In genomic region chr3:191338177-191338488, GRCh38 we compare ENCODE assay signal across 16 cellular contexts. TPM values are rescaled to one million over a fixed set of nuclear protein-coding genes. Genes with fewer than 3 reads are reported as not detected.
DNase-seq lines count a peak whose midpoint lies in the region; ATAC-seq, FAIRE-seq and TF ChIP-seq lines count a peak whose summit lies in the region.
"Had no signal": no experiment of that assay in that cellular context is flagged by ENCODE, and none has a peak within 500 bp of the region (broad histone marks: within the 10 kb centered on the region; RNA-seq: fewer than 3 reads in every experiment).

No MANE protein-coding gene starts in this region.

- H3K9me3 Mint-ChIP-seq in astrocyte (ENCODE audit: unreplicated experiment) = no peaks in the 10 kb centered on the region
- H3K9me3 Mint-ChIP-seq: CD8-positive, alpha-beta T cell had no signal

- H3K4me2 ChIP-seq in GM23248 (ENCODE audit: unreplicated experiment) (peak overlapping the region; percentile 39), astrocyte (ENCODE audit: low read length) (peak overlapping the region; percentile 30), skeletal muscle satellite cell (ENCODE audit: low read length) (peak overlapping the region; percentile 55)

- peaks cover 83% of the 10 kb centered on the region for H3K4me1 ChIP-seq in ACC112 (ENCODE audit: control insufficient read depth, insufficient read depth, low read length, unreplicated experiment)
- peaks cover 62% of the 10 kb centered on the region for H3K4me1 ChIP-seq in GM23248 (ENCODE audit: insufficient read depth)
- peaks cover 27% of the 10 kb centered on the region for H3K4me1 ChIP-seq in astrocyte (ENCODE audit: insufficient read depth, low read length)
- H3K4me1 ChIP-seq in skeletal muscle satellite cell (ENCODE audit: control insufficient read depth, insufficient read depth, low read length) = peaks cover 75% of the 10 kb centered on the region

- H3K9me2 ChIP-seq in GM23248 (ENCODE audit: insufficient read depth) = no peaks in the 10 kb centered on the region; the same call in 1 of the 2 replicates

- H3K4me1 Mint-ChIP-seq in astrocyte (ENCODE audit: low read depth, unreplicated experiment) = peaks cover 71% of the 10 kb centered on the region

- H3K4me3 Mint-ChIP-seq in astrocyte (ENCODE audit: unreplicated experiment) = peak overlapping the region; percentile 4
- H3K4me3 Mint-ChIP-seq: CD8-positive, alpha-beta T cell had no signal

- no peaks in the 10 kb centered on the region for H3K9me3 ChIP-seq in GM23248 (ENCODE audit: low read depth)
- no peaks in the 10 kb centered on the region for H3K9me3 ChIP-seq in astrocyte (ENCODE audit: insufficient read depth, low read depth, low read length)
- no peaks in the 10 kb centered on the region for H3K9me3 ChIP-seq in skeletal muscle satellite cell (replicated peaks; ENCODE audit: low read length)
- H3K9me3 ChIP-seq: heart right ventricle, left ventricle myocardium inferior had no signal

- no peak overlapping the region for H3K9ac ChIP-seq in GM23248
- H3K9ac ChIP-seq in astrocyte (ENCODE audit: low read length) = peak overlapping the region; percentile 41
- H3K9ac ChIP-seq in skeletal muscle satellite cell (ENCODE audit: low read depth, low read length) = no peak overlapping the region

- H3K27ac Mint-ChIP-seq in astrocyte (ENCODE audit: unreplicated experiment) = peak overlapping the region; percentile 85
- H3K27ac Mint-ChIP-seq: CD8-positive, alpha-beta T cell had no signal

- H3K4me3 ChIP-seq in ACC112 (ENCODE audit: low read depth, low read length) = peak overlapping the region; percentile 42
- H3K4me3 ChIP-seq in GM23248 = peak overlapping the region; percentile 48
- H3K4me3 ChIP-seq in astrocyte (ENCODE audit: insufficient read depth, low read depth, low read length) = no peak overlapping the region
- H3K4me3 ChIP-seq in skeletal muscle satellite cell (ENCODE audit: low read length) = no peak overlapping the region
- H3K4me3 ChIP-seq: heart right ventricle, left ventricle myocardium inferior had no signal

- H3K27me3 ChIP-seq in ACC112 (ENCODE audit: insufficient read depth, low read length) (no peaks in the 10 kb centered on the region), GM23248 (replicated peaks; ENCODE audit: insufficient read depth) (no peaks in the 10 kb centered on the region), astrocyte (ENCODE audit: insufficient read depth, low read length) (no peaks in the 10 kb centered on the region), skeletal muscle satellite cell (ENCODE audit: control insufficient read depth, insufficient read depth, low read length) (no peaks in the 10 kb centered on the region)
- H3K27me3 ChIP-seq: heart right ventricle had no signal

- H3K27me3 Mint-ChIP-seq in astrocyte (ENCODE audit: low read depth, unreplicated experiment) = no peaks in the 10 kb centered on the region

- WGBS in GM23248 (ENCODE audit: low coverage in 1 of 2, low lambda C conversion rate in 2 of 2, missing lambda C conversion rate in 2 of 2), 2 experiments = 68 to 70% methylated on average over 4 of the region's 4 CpGs

- no peak overlapping the region for H2AFZ ChIP-seq in ACC112 (ENCODE audit: low read length, unreplicated experiment)
- H2AFZ ChIP-seq in GM23248 = no peak overlapping the region
- no peak overlapping the region for H2AFZ ChIP-seq in astrocyte (ENCODE audit: low read depth, low read length)

- TF ChIP-seq CTCF in astrocyte (IDR thresholded peaks at IDR 0.05; ENCODE audit: insufficient read depth, low read depth, low read length) = no peak

- H3K36me3 ChIP-seq in ACC112 (ENCODE audit: insufficient read depth, low read length) = no peaks in the 10 kb centered on the region
- H3K36me3 ChIP-seq in GM23248 (ENCODE audit: low read depth) = no peaks in the 10 kb centered on the region
- no peaks in the 10 kb centered on the region for H3K36me3 ChIP-seq in astrocyte (ENCODE audit: insufficient read depth, low read length)
- H3K36me3 ChIP-seq in skeletal muscle satellite cell (ENCODE audit: insufficient read depth, low read length) = no peaks in the 10 kb centered on the region
- H3K36me3 ChIP-seq: heart right ventricle, left ventricle myocardium inferior had no signal

- H3K27ac ChIP-seq in ACC112 (ENCODE audit: low read depth, low read length) (peak overlapping the region; percentile 77), GM23248 (peak overlapping the region; percentile 57), astrocyte (ENCODE audit: low read depth, low read length) (peak overlapping the region; percentile 83)
- H3K27ac ChIP-seq: left ventricle myocardium inferior had no signal

- H3K79me2 ChIP-seq in ACC112 (ENCODE audit: control insufficient read depth, insufficient read depth, low read length, unreplicated experiment) = peaks cover 96% of the 10 kb centered on the region
- peaks cover 100% of the 10 kb centered on the region for H3K79me2 ChIP-seq in GM23248 (ENCODE audit: insufficient read depth)
- H3K79me2 ChIP-seq in astrocyte (ENCODE audit: insufficient read depth, low read length) = peaks cover 96% of the 10 kb centered on the region

- in situ Hi-C loops in GM23248 (cut with MboI) = no loop called here

- H3K36me3 Mint-ChIP-seq in astrocyte (ENCODE audit: low read depth, unreplicated experiment) = no peaks in the 10 kb centered on the region
- H3K36me3 Mint-ChIP-seq: CD8-positive, alpha-beta T cell had no signal

- ATAC-seq in HG02884 (IDR thresholded peaks at IDR 0.05; ENCODE audit: unreplicated experiment) = no peak
- ATAC-seq in GM21576 (IDR thresholded peaks at IDR 0.05; ENCODE audit: unreplicated experiment) = no peak
- ATAC-seq: CD8-positive, alpha-beta T cell had no signal

- DNase-seq in GM23248 = no peak
- no peak for DNase-seq in astrocyte (ENCODE audit: low read depth)
- no peak for DNase-seq in SHP77 treated with DMSO at 0.1 percent for 48 hours (lab: John Stamatoyannopoulos, UW)
- DNase-seq: activated CD8-positive, alpha-beta memory T cell treated with anti-CD3 and anti-CD28 coated beads for 24 hours; CD8-positive, alpha-beta T cell; heart right ventricle; left ventricle myocardium inferior; NCI-H1105; NCI-H510A treated with DMSO at 0.1 percent for 48 hours; NK-92 treated with Interleukin-12 subunit alpha and Interleukin-12 subunit beta, amount 100 ng/mL, for 24 hours; stimulated activated CD4-positive, alpha-beta T cell treated with anti-CD3 and anti-CD28 coated beads, Interleukin-4, amount 100 ng/mL, for 24 hours had no signal

- H3F3A ChIP-seq in GM23248 (ENCODE audit: insufficient read depth) = peaks cover 21% of the 10 kb centered on the region

- FAIRE-seq in astrocyte (lab: Jason Lieb, UNC) = no peak
- FAIRE-seq: GM12891 had no signal

- H4K20me1 ChIP-seq in GM23248 (ENCODE audit: insufficient read depth) = no peaks in the 10 kb centered on the region
- peaks cover 18% of the 10 kb centered on the region for H4K20me1 ChIP-seq in astrocyte (ENCODE audit: insufficient read depth, low read length)

RNA-seq across cellular contexts. Expression of gene UTS2B, which starts 7.8 kb away (rescaled TPM):
- under 0.01 and 0.22 TPM in 2 replicates for total RNA-seq in GM23248 (2014; rRNA removed; shearing (Covaris generic))
- 0.23 and 0.61 TPM in 2 replicates for polyA plus RNA-seq in GM23248 (2016; fragmentation: Nextera tagmentation; extraction: Ambion mirVana)
- total RNA-seq in astrocyte = 0.75 TPM in 1 of 2 replicates, not detected in the other
- 0.22 and 0.25 TPM in 2 replicates for total RNA-seq in skeletal muscle satellite cell (2012; rRNA removed)
- total RNA-seq: CD8-positive, alpha-beta T cell had no signal

RNA-seq across cellular contexts. Expression of gene CCDC50, which starts 8.9 kb away (rescaled TPM):
- 68.6 and 80.7 TPM in 2 replicates for total RNA-seq in GM23248 (2014; rRNA removed; shearing (Covaris generic))
- polyA plus RNA-seq in GM23248 (2016; fragmentation: Nextera tagmentation; extraction: Ambion mirVana) = 61.8 and 63.0 TPM in 2 replicates
- total RNA-seq in astrocyte = 88.1 and 89.9 TPM in 2 replicates
- total RNA-seq in skeletal muscle satellite cell (2012; rRNA removed) = 62.0 and 63.9 TPM in 2 replicates

Comparison
In these comparisons a context has a peak if more than half of its experiments do, and no peak if none do; other contexts are left out.
1. H3K4me3 ChIP-seq: peak in ACC112 (single experiment) and GM23248 (single experiment); none in astrocyte (single experiment) and skeletal muscle satellite cell (single experiment).
2. Peak in every context shown above with its lines, with median percentiles within 50 percentile points of each other: H3K27ac ChIP-seq and H3K4me2 ChIP-seq.